Comparison of ENCODE assay signal across 6 cellular contexts in the genomic region with DNA sequence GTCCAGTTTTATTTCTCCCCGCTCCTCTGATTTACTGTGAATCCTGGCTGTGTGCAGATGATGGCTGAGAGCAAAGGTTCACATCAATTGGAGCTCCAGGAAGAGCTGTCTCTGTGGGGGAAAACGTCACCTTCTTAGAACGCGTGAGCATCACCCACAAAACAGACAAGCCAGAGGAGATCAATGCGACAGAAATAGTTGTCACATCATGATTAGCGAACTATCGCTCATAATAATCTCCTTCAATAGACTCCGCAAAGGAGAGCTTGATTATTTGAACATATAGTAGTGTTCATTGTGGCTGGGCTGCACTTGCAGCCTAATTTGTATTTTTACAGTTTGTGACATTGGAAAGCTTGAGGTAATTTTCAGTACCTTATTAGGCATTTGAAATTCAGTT.
"Had no signal": no experiment of that assay in that cellular context is flagged by ENCODE, and none has a peak within 500 bp of the region (broad histone marks: within the 10 kb centered on the region; RNA-seq: fewer than 3 reads in every experiment).

No MANE protein-coding gene starts in this region.

- H3K4me3 ChIP-seq: GM23338, K562 had no signal

- H3K4me3 Mint-ChIP-seq: GM23338, H9 had no signal

- H3K4me2 ChIP-seq: GM23338 had no signal

- DNase-seq: H9, HCEC 1CT, IMR-90, KG1 had no signal

- H3K4me1 Mint-ChIP-seq: GM23338, H9 had no signal

- H3K27ac Mint-ChIP-seq: GM23338, H9 had no signal

- ATAC-seq: GM23338, K562 had no signal

- H2AFZ ChIP-seq: GM23338 had no signal
